Comparison of ENCODE assay signal across 8 cellular contexts in the genomic region with DNA sequence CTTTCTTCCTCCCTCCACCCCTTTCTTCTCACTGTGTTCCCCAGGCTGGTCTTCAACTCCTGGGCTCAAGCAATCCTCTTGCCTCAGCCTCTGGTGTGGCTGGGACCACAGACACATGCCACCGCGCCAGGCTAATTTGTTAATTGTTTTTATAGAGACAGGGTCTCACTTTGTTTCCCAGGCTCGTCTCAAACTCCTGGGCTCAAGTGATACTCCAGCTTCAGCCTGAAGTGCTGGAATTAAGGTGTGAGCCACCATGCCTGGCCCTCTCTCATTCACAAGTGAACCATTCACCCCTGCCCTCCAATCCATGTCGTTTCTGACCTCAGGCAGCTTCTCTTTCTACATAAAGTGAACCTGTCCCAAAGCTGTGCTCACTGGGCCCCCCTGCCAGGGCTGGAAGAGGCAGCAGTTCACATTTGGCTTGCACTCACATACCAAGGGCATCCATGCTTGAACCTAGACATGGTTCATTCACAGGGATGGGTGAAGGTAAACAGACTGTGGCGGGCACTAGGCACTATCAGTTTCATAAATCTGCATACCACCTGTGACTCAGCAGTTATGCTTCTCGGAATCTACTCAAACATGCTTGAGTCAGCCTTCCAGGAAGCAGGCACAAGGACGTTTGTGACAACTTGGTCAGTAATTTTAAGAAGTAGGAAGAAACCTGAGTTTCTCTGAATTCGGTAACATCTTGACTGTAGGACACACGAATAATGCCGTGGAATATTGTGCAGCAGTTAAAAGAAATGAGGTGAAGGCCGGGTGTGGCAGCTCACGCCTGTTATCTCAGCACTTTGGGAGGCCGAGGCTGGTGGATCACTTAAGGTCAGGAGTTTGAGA.
DNase-seq lines count a peak whose midpoint lies in the region; ATAC-seq lines count a peak whose summit lies in the region.

No MANE protein-coding gene starts in this region.

- peak overlapping the region; percentile 87 for H3K27ac Mint-ChIP-seq in stimulated activated naive CD8-positive, alpha-beta T cell treated with anti-CD3 and anti-CD28 coated beads, Interleukin-15, Interleukin-2, amounts not matched to agents 100 ng/mL and 50 ng/mL, for 24 hours

- peak; percentile 5 for DNase-seq in NCI-H2107 treated with DMSO at 0.1 percent for 48 hours (lab: John Stamatoyannopoulos, UW; ENCODE audit: unreplicated experiment)
- DNase-seq in NCI-H2107 (lab: John Stamatoyannopoulos, UW), result no peak
- peak; percentile 25 for DNase-seq in SIG-M5 (lab: John Stamatoyannopoulos, UW)
- DNase-seq in adipocyte (ENCODE audit: low read depth), result peak; percentile 92

- H3K4me1 ChIP-seq in adipocyte (ENCODE audit: control insufficient read depth, insufficient read depth, low read length), result peaks cover 17% of the 10 kb centered on the region

- H3K4me3 ChIP-seq in adipocyte (ENCODE audit: low read length), result no peak overlapping the region

- no peaks in the 10 kb centered on the region for H3K27me3 Mint-ChIP-seq in stimulated activated naive CD8-positive, alpha-beta T cell treated with anti-CD3 and anti-CD28 coated beads, Interleukin-15, Interleukin-2, amounts not matched to agents 100 ng/mL and 50 ng/mL, for 24 hours

- H3K27ac ChIP-seq in layer of hippocampus (ENCODE audit: low read depth, low read length), result peak overlapping the region; percentile 54

- H3K9me3 Mint-ChIP-seq in stimulated activated naive CD8-positive, alpha-beta T cell treated with anti-CD3 and anti-CD28 coated beads, Interleukin-15, Interleukin-2, amounts not matched to agents 100 ng/mL and 50 ng/mL, for 24 hours, result no peaks in the 10 kb centered on the region

- H3K4me1 Mint-ChIP-seq in stimulated activated naive CD8-positive, alpha-beta T cell treated with anti-CD3 and anti-CD28 coated beads, Interleukin-15, Interleukin-2, amounts not matched to agents 100 ng/mL and 50 ng/mL, for 24 hours (ENCODE audit: low read depth), result peaks cover 68% of the 10 kb centered on the region

- H3K36me3 Mint-ChIP-seq in stimulated activated naive CD8-positive, alpha-beta T cell treated with anti-CD3 and anti-CD28 coated beads, Interleukin-15, Interleukin-2, amounts not matched to agents 100 ng/mL and 50 ng/mL, for 24 hours (ENCODE audit: low read depth), result no peaks in the 10 kb centered on the region

- ATAC-seq in HG03439 (IDR thresholded peaks at IDR 0.05; ENCODE audit: unreplicated experiment) (peak; percentile 68), GM19455 (IDR thresholded peaks at IDR 0.05; ENCODE audit: unreplicated experiment) (no peak)

- peak overlapping the region; percentile 65 for H3K4me3 Mint-ChIP-seq in stimulated activated naive CD8-positive, alpha-beta T cell treated with anti-CD3 and anti-CD28 coated beads, Interleukin-15, Interleukin-2, amounts not matched to agents 100 ng/mL and 50 ng/mL, for 24 hours

- H3K27me3 ChIP-seq in adipocyte (replicated peaks; ENCODE audit: control insufficient read depth, insufficient read depth, low read length), result no peaks in the 10 kb centered on the region
- H3K27me3 ChIP-seq in layer of hippocampus (ENCODE audit: control insufficient read depth, insufficient read depth, low read length), result no peaks in the 10 kb centered on the region

- peak overlapping the region; percentile 52 for H3K9ac ChIP-seq in adipocyte (ENCODE audit: low read length)

- H3K9me3 ChIP-seq in adipocyte (ENCODE audit: control insufficient read depth, low read length), result no peaks in the 10 kb centered on the region

- H3K36me3 ChIP-seq in adipocyte (ENCODE audit: control insufficient read depth, insufficient read depth, low read length, severe bottlenecking), result no peaks in the 10 kb centered on the region
